In the genomic region with DNA sequence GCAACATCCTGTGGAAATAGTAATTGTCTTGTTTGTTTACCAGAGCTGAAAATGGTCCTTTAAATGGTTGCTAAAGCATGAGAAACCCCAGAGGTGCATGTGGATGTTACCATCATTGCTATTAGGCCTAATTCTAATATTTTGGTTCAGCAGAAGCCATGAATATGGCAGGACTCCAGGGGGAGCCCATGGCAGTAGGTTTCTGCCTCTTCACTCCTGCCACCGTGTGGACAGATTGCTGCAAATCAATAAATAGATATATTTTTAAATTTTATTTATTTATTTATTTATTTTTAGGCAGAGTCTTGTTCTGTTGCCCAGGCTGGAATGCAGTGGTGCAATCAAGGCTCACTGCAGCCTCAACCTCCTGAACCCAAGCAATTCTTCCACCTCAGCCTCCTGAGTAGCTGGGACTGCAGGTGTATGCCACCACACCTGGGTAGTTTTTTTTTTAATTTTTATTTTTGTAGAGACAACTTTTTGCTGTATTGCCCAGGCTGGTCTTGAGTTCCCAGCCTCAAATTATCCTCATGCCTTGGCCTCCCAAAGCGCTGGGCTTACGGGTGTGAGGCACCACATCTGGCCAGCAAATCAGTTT, we compare ENCODE assay signal across 8 cellular contexts. TPM values are rescaled to one million over a fixed set of nuclear protein-coding genes. Genes with fewer than 3 reads are reported as not detected.
DNase-seq lines count a peak whose midpoint lies in the region; ATAC-seq, FAIRE-seq and TF ChIP-seq lines count a peak whose summit lies in the region.

No MANE protein-coding gene starts in this region.

- H4K20me1 ChIP-seq in KMS-11 (ENCODE audit: insufficient read depth), result no peaks in the 10 kb centered on the region

- peaks cover 0 to 2% of the 10 kb centered on the region in 2 donors for H3K4me1 Mint-ChIP-seq in immature natural killer cell

- no peak overlapping the region for H3K27ac Mint-ChIP-seq in immature natural killer cell

- FAIRE-seq in GM12892 (lab: Jason Lieb, UNC), result no peak

- H3K36me3 Mint-ChIP-seq in immature natural killer cell, result no peaks in the 10 kb centered on the region

- no peaks in the 10 kb centered on the region for H3K79me2 ChIP-seq in KMS-11 (ENCODE audit: insufficient read depth, low read depth)

- H3K4me3 ChIP-seq in KMS-11 (IDR thresholded peaks at IDR 0.05; ENCODE audit: insufficient read depth, low read depth, low read length), result no peak overlapping the region

- no peaks in the 10 kb centered on the region for H3K36me3 ChIP-seq in KMS-11 (ENCODE audit: insufficient read depth)

- no peak overlapping the region for H3K4me3 Mint-ChIP-seq in immature natural killer cell

- no peak overlapping the region for H3K4me2 ChIP-seq in KMS-11

- H3K27ac ChIP-seq in KMS-11, result no peak overlapping the region

- TF ChIP-seq POLR2A in GM12892 (IDR thresholded peaks at IDR 0.05; ENCODE audit: low read depth, low read length), result no peak

- H3K27me3 ChIP-seq in KMS-11 (ENCODE audit: insufficient read depth, low read depth), result no peaks in the 10 kb centered on the region

- no peak overlapping the region for H2AFZ ChIP-seq in KMS-11 (ENCODE audit: low read depth)

- H3K4me1 ChIP-seq in KMS-11 (ENCODE audit: low read depth, poor library complexity, severe bottlenecking), result no peaks in the 10 kb centered on the region

- TF ChIP-seq CTCF in AG09319 (IDR thresholded peaks at IDR 0.05; ENCODE audit: low read depth, low read length) (peak; percentile 71), KMS-11 (conservative IDR thresholded peaks at IDR 0.05; ENCODE audit: low read depth, low read length) (peak; percentile 81)

- peaks cover 0 to 4% (median 0%) of the 10 kb centered on the region in 6 donors for H3K9me3 Mint-ChIP-seq in immature natural killer cell

- no peak for ATAC-seq in HG03460 (IDR thresholded peaks at IDR 0.05; ENCODE audit: unreplicated experiment)

- H3K9ac ChIP-seq in KMS-11, result no peak overlapping the region

- peaks cover 0 to 6% (median 0%) of the 10 kb centered on the region in 3 donors for H3K27me3 Mint-ChIP-seq in immature natural killer cell (ENCODE audit: low read depth in 3 of 3)

- DNase-seq in AG09319 (ENCODE audit: extremely low read depth, low read depth), result peak; percentile 53
- DNase-seq in GM12892 (ENCODE audit: insufficient read length), result peak; percentile 23
- DNase-seq in RPMI8226, result peak; percentile 86
- peak; percentile 81 for DNase-seq in astrocyte of the hippocampus (ENCODE audit: low read depth, low spot score)
- peak; percentile 2 to 18 (median 17) for DNase-seq in immature natural killer cell
- DNase-seq in stimulated activated CD4-positive, alpha-beta T cell treated with anti-CD3 and anti-CD28 coated beads, Interleukin-4, amount 100 ng/mL, for 24 hours, result peak; percentile 30

RNA-seq across cellular contexts. Expression of a gene that starts 54.9 kb away (rescaled TPM):
- not detected for polyA plus RNA-seq in GM12892 (2012; ENCODE audit: missing spikeins)
- not detected for polyA plus RNA-seq in immature natural killer cell

Comparison
In these comparisons a context has a peak if more than half of its experiments do, and no peak if none do; other contexts are left out.
1. DNase-seq: peak in every context shown above with its lines; median percentile 86 in RPMI8226; 81 in astrocyte of the hippocampus; 53 in AG09319; 30 in stimulated activated CD4-positive, alpha-beta T cell treated with anti-CD3 and anti-CD28 coated beads, Interleukin-4, amount 100 ng/mL, for 24 hours; 23 in GM12892; 17 in immature natural killer cell.